13 cellular contexts compared by ENCODE assay signal in genomic region chrX:153781428-153782047, GRCh38. TPM values are rescaled to one million over a fixed set of nuclear protein-coding genes. Genes with fewer than 3 reads are reported as not detected.
DNase-seq lines count a peak whose midpoint lies in the region; ATAC-seq and TF ChIP-seq lines count a peak whose summit lies in the region.
"Had no signal": no experiment of that assay in that cellular context is flagged by ENCODE, and none has a peak within 500 bp of the region (broad histone marks: within the 10 kb centered on the region; RNA-seq: fewer than 3 reads in every experiment).

No MANE protein-coding gene starts in this region.

- ATAC-seq in DND-41 (ENCODE audit: insufficient read depth, low read depth) = 0 out of 3 replicates have a peak, but pooled peaks have one; percentile 12
- ATAC-seq in heart right ventricle = peak; percentile 41 to 77 (median 66)
- ATAC-seq in HG03095 (IDR thresholded peaks at IDR 0.05; ENCODE audit: unreplicated experiment) = no peak
- no peak for ATAC-seq in HG03457 (IDR thresholded peaks at IDR 0.05; ENCODE audit: unreplicated experiment)

- intact Hi-C loops in heart right ventricle (cut with DNase I) = no loop called here

- no peak overlapping the region for H3K27ac ChIP-seq in DND-41 (ENCODE audit: low read length)
- peak overlapping the region; percentile 54 to 89 (median 78) for H3K27ac ChIP-seq in heart right ventricle
- H3K27ac ChIP-seq: SJSA1 had no signal

- H3K4me1 ChIP-seq in DND-41 (ENCODE audit: insufficient read depth, low read length) (no peaks in the 10 kb centered on the region), heart right ventricle (peaks cover 0 to 31% (median 6%) of the 10 kb centered on the region in 9 donors), skeletal muscle satellite cell (ENCODE audit: control insufficient read depth, insufficient read depth, low read length) (peaks cover 22% of the 10 kb centered on the region)
- H3K4me1 ChIP-seq: SJSA1 had no signal

- H2AFZ ChIP-seq in DND-41 (ENCODE audit: low read depth, low read length) = no peak overlapping the region

- TF ChIP-seq CTCF in DND-41 (IDR thresholded peaks at IDR 0.05; ENCODE audit: borderline replicate concordance, extremely low read depth, low read length, poor library complexity, severe bottlenecking) (no peak), heart right ventricle (IDR thresholded peaks at IDR 0.05) (no peak)

- H3K36me3 ChIP-seq in DND-41 (ENCODE audit: insufficient read depth, low read length) (peaks cover 14% of the 10 kb centered on the region), heart right ventricle (peaks cover 0 to 28% (median 0%) of the 10 kb centered on the region in 9 donors), skeletal muscle satellite cell (ENCODE audit: insufficient read depth, low read length) (peaks cover 6% of the 10 kb centered on the region)
- H3K36me3 ChIP-seq: SJSA1 had no signal

- H3K9me3 ChIP-seq in DND-41 (ENCODE audit: insufficient read depth, low read length, severe bottlenecking) (no peaks in the 10 kb centered on the region), heart right ventricle (no peaks in the 10 kb centered on the region), skeletal muscle satellite cell (replicated peaks; ENCODE audit: low read length) (no peaks in the 10 kb centered on the region)
- H3K9me3 ChIP-seq: SJSA1 had no signal

- H4K20me1 ChIP-seq in DND-41 (ENCODE audit: insufficient read depth, low read length) = no peaks in the 10 kb centered on the region

- H3K27me3 ChIP-seq in DND-41 (ENCODE audit: insufficient read depth, low read length, poor library complexity) = no peaks in the 10 kb centered on the region
- H3K27me3 ChIP-seq in heart right ventricle = peaks cover 0 to 24% (median 0%) of the 10 kb centered on the region in 7 donors
- no peaks in the 10 kb centered on the region for H3K27me3 ChIP-seq in skeletal muscle satellite cell (ENCODE audit: control insufficient read depth, insufficient read depth, low read length)
- H3K27me3 ChIP-seq: SJSA1 had no signal

- H3K4me2 ChIP-seq in DND-41 (ENCODE audit: insufficient read depth, low read length) (no peak overlapping the region), skeletal muscle satellite cell (ENCODE audit: low read length) (peak overlapping the region; percentile 13)

- no peaks in the 10 kb centered on the region for H3K79me2 ChIP-seq in DND-41 (ENCODE audit: insufficient read depth, low read length)

- H3K4me3 ChIP-seq in DND-41 (ENCODE audit: low read depth in 1 of 2, low read length in 2 of 2) (no peak overlapping the region), heart right ventricle (peak overlapping the region in 8 of 10 donors; percentile 7 to 51 (median 36)), skeletal muscle satellite cell (ENCODE audit: low read length) (no peak overlapping the region)
- H3K4me3 ChIP-seq: SJSA1 had no signal

- H3K9ac ChIP-seq in DND-41 (ENCODE audit: low read depth, low read length) = no peak overlapping the region
- peak overlapping the region; percentile 10 for H3K9ac ChIP-seq in skeletal muscle satellite cell (ENCODE audit: low read depth, low read length)

- 39 to 51% methylated on average over 17 to 24 of the region's 24 CpGs for WGBS in heart right ventricle, 2 donors

- no peak for DNase-seq in DND-41
- DNase-seq in NCI-H2107 treated with DMSO at 0.1 percent for 48 hours (lab: John Stamatoyannopoulos, UW; ENCODE audit: unreplicated experiment) = peak; percentile 67
- DNase-seq in heart right ventricle = no peak
- no peak for DNase-seq in 8988T
- no peak for DNase-seq in kidney glomerular epithelial cell (lab: John Stamatoyannopoulos, UW)
- DNase-seq: activated naive CD8-positive, alpha-beta T cell treated with anti-CD3 and anti-CD28 coated beads for 36 hours; NCI-H510A; stimulated activated naive CD8-positive, alpha-beta T cell treated with anti-CD3 and anti-CD28 coated beads, Interleukin-15, amount 100 ng/mL, for 72 hours had no signal

RNA-seq across cellular contexts. Expression of gene SRPK3, which starts 0.7 kb away (rescaled TPM):
- 10 to 100 TPM; 20.3 to 52.7 (median 44.8) TPM for total RNA-seq in heart right ventricle
- 10 to 100 TPM in 1 of 2 donors, 1 to 10 TPM in 1; 9.9 to 52.2 TPM for polyA plus RNA-seq in heart right ventricle
- 0.25 and 5.9 TPM in 2 replicates for total RNA-seq in skeletal muscle satellite cell (2012; rRNA removed)
- total RNA-seq: activated naive CD8-positive, alpha-beta T cell treated with anti-CD3 and anti-CD28 coated beads for 36 hours; progenitor cell of endocrine pancreas; SJSA1 had no signal

RNA-seq across cellular contexts. Expression of gene IDH3G, which starts 12.6 kb away (rescaled TPM):
- total RNA-seq in heart right ventricle = 10 to 100 TPM; 58.7 to 86.9 (median 74.5) TPM
- 10 to 100 TPM; 73.4 to 97.2 TPM for polyA plus RNA-seq in heart right ventricle
- 50.7 and 72.3 TPM in 2 replicates for total RNA-seq in skeletal muscle satellite cell (2012; rRNA removed)

RNA-seq across cellular contexts. Expression of gene SSR4, which starts 12.9 kb away (rescaled TPM):
- 100 to 1,000 TPM in 9 of 10 donors, 10 to 100 TPM in 1; 94.1 to 227 (median 144) TPM for total RNA-seq in heart right ventricle
- 100 to 1,000 TPM; 477 to 551 TPM for polyA plus RNA-seq in heart right ventricle
- 70.5 and 147 TPM in 2 replicates for total RNA-seq in skeletal muscle satellite cell (2012; rRNA removed)

RNA-seq across cellular contexts. Expression of gene PLXNB3, which starts 17.5 kb away (rescaled TPM):
- total RNA-seq in heart right ventricle = 1 to 10 TPM; 2.1 to 5.8 (median 4.3) TPM
- polyA plus RNA-seq in heart right ventricle = 1 to 10 TPM; 1.1 to 8.1 TPM
- total RNA-seq in skeletal muscle satellite cell (2012; rRNA removed) = 3.0 and 3.9 TPM in 2 replicates

RNA-seq across cellular contexts. Expression of gene PDZD4, which starts 48.8 kb away (rescaled TPM):
- total RNA-seq in heart right ventricle = 1 to 10 TPM; 1.2 to 3.0 (median 2.0) TPM
- 1 to 10 TPM; 2.4 to 4.5 TPM for polyA plus RNA-seq in heart right ventricle
- total RNA-seq in skeletal muscle satellite cell (2012; rRNA removed) = 0.25 and 0.66 TPM in 2 replicates

Comparison
In these comparisons a context has a peak if more than half of its experiments do, and no peak if none do; other contexts are left out.
1. ATAC-seq: peak in DND-41 (single experiment) and heart right ventricle (8 of 8); none in HG03095 (single experiment) and HG03457 (single experiment).
2. H3K4me3 ChIP-seq: peak in heart right ventricle (8 of 10); none in DND-41 (0 of 2) and skeletal muscle satellite cell (single experiment).